ENCODE assay signal across 1 cellular context in genomic region chr12:123601602-123602489, GRCh38.
TF ChIP-seq lines count a peak whose summit lies in the region.

Gene DDX55, plus strand, starts transcription at chr12:123602099. Its CDS starts 50 bp downstream, at chr12:123602149.

TF ChIP-seq in HepG2, 621 proteins besides CTCF, POLR2A, EP300 and RAD21 (continued from another document and continues in another):
- TF ChIP-seq SATB2 (CRISPR knock-in tag; IDR thresholded peaks at IDR 0.05) (0 out of 2 replicates have a peak, but pooled peaks have one; percentile 30), KLF9 (CRISPR knock-in tag; IDR thresholded peaks at IDR 0.05; ENCODE audit: low read depth) (peak; percentile 82; the same call in 1 of the 2 replicates), HNRNPLL (IDR thresholded peaks at IDR 0.05; ENCODE audit: low read depth, low read length, poor library complexity, severe bottlenecking) (peak; percentile 71), ZNF337 (CRISPR knock-in tag; IDR thresholded peaks at IDR 0.05; ENCODE audit: borderline replicate concordance, low read depth) (peak; percentile 67), SSRP1 (CRISPR knock-in tag; IDR thresholded peaks at IDR 0.05) (peak; percentile 36; the same call in 1 of the 2 replicates), MTF2 (CRISPR knock-in tag; IDR thresholded peaks at IDR 0.05; ENCODE audit: borderline replicate concordance) (peak; percentile 92; the same call in 1 of the 2 replicates), HNF1A (IDR thresholded peaks at IDR 0.05; ENCODE audit: low read depth) (no peak), HNF1A (CRISPR knock-in tag; IDR thresholded peaks at IDR 0.05; ENCODE audit: borderline replicate concordance) (peak; percentile 76; the same call in 1 of the 2 replicates), NFIB (CRISPR knock-in tag; IDR thresholded peaks at IDR 0.05; ENCODE audit: borderline replicate concordance) (0 out of 2 replicates have a peak, but pooled peaks have one; percentile 52), SMARCE1 (IDR thresholded peaks at IDR 0.05; ENCODE audit: borderline replicate concordance) (no peak), DMTF1 (CRISPR knock-in tag; IDR thresholded peaks at IDR 0.05) (no peak), EED (CRISPR knock-in tag; IDR thresholded peaks at IDR 0.05) (peak; percentile 61; the same call in 1 of the 2 replicates), LBX2 (CRISPR knock-in tag; IDR thresholded peaks at IDR 0.05; ENCODE audit: borderline replicate concordance) (no peak), EHMT2 (IDR thresholded peaks at IDR 0.05; ENCODE audit: borderline replicate concordance, low read depth, low read length) (no peak), YEATS4 (CRISPR knock-in tag; IDR thresholded peaks at IDR 0.05; ENCODE audit: borderline replicate concordance) (peak; percentile 99), ZNF329 (CRISPR knock-in tag; IDR thresholded peaks at IDR 0.05; ENCODE audit: low read depth) (peak; percentile 87), ZSCAN31 (CRISPR knock-in tag; IDR thresholded peaks at IDR 0.05; ENCODE audit: low read depth) (no peak; the same call in none of the 2 replicates), NR2F6 (IDR thresholded peaks at IDR 0.05) (no peak), NR2F6 (CRISPR knock-in tag; IDR thresholded peaks at IDR 0.05) (peak; percentile 62; the same call in 1 of the 2 replicates), ZBTB8A (CRISPR knock-in tag; IDR thresholded peaks at IDR 0.05; ENCODE audit: borderline replicate concordance, low read depth) (peak; percentile 94), SALL2 (CRISPR knock-in tag; IDR thresholded peaks at IDR 0.05) (peak; percentile 98), PAWR (CRISPR knock-in tag; IDR thresholded peaks at IDR 0.05; ENCODE audit: borderline replicate concordance) (0 out of 2 replicates have a peak, but pooled peaks have one; percentile 79), NR2F1 (CRISPR knock-in tag; IDR thresholded peaks at IDR 0.05) (no peak), ZBTB3 (CRISPR knock-in tag; IDR thresholded peaks at IDR 0.05; ENCODE audit: borderline replicate concordance, low read depth) (peak; percentile 88), TMF1 (CRISPR knock-in tag; IDR thresholded peaks at IDR 0.05; ENCODE audit: low read depth) (peak; percentile 95; the same call in 1 of the 2 replicates), ZNF143 (CRISPR knock-in tag; IDR thresholded peaks at IDR 0.05) (peak; percentile 77), RFXAP (CRISPR knock-in tag; IDR thresholded peaks at IDR 0.05; ENCODE audit: borderline replicate concordance) (peak; percentile 93), ZNF75D (CRISPR knock-in tag; IDR thresholded peaks at IDR 0.05; ENCODE audit: borderline replicate concordance) (no peak), SKI (IDR thresholded peaks at IDR 0.05; ENCODE audit: partially characterized antibody) (peak; percentile 24), ZNF333 (CRISPR knock-in tag; IDR thresholded peaks at IDR 0.05; ENCODE audit: borderline replicate concordance) (peak; percentile 84), TFAP4 (IDR thresholded peaks at IDR 0.05; ENCODE audit: borderline replicate concordance, low read depth) (peak; percentile 20; the same call in 1 of the 2 replicates), ZNF614 (CRISPR knock-in tag; IDR thresholded peaks at IDR 0.05; ENCODE audit: borderline replicate concordance) (peak; percentile 94; the same call in 1 of the 2 replicates), BRD4 (CRISPR knock-in tag; IDR thresholded peaks at IDR 0.05) (peak; percentile 97)
- TF ChIP-seq, protein P1, sequence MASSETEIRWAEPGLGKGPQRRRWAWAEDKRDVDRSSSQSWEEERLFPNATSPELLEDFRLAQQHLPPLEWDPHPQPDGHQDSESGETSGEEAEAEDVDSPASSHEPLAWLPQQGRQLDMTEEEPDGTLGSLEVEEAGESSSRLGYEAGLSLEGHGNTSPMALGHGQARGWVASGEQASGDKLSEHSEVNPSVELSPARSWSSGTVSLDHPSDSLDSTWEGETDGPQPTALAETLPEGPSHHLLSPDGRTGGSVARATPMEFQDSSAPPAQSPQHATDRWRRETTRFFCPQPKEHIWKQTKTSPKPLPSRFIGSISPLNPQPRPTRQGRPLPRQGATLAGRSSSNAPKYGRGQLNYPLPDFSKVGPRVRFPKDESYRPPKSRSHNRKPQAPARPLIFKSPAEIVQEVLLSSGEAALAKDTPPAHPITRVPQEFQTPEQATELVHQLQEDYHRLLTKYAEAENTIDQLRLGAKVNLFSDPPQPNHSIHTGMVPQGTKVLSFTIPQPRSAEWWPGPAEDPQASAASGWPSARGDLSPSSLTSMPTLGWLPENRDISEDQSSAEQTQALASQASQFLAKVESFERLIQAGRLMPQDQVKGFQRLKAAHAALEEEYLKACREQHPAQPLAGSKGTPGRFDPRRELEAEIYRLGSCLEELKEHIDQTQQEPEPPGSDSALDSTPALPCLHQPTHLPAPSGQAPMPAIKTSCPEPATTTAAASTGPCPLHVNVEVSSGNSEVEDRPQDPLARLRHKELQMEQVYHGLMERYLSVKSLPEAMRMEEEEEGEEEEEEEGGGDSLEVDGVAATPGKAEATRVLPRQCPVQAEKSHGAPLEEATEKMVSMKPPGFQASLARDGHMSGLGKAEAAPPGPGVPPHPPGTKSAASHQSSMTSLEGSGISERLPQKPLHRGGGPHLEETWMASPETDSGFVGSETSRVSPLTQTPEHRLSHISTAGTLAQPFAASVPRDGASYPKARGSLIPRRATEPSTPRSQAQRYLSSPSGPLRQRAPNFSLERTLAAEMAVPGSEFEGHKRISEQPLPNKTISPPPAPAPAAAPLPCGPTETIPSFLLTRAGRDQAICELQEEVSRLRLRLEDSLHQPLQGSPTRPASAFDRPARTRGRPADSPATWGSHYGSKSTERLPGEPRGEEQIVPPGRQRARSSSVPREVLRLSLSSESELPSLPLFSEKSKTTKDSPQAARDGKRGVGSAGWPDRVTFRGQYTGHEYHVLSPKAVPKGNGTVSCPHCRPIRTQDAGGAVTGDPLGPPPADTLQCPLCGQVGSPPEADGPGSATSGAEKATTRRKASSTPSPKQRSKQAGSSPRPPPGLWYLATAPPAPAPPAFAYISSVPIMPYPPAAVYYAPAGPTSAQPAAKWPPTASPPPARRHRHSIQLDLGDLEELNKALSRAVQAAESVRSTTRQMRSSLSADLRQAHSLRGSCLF (CRISPR knock-in tag; IDR thresholded peaks at IDR 0.05; ENCODE audit: borderline replicate concordance) = peak; percentile 66; the same call in 1 of the 2 replicates
- TF ChIP-seq, protein P2, sequence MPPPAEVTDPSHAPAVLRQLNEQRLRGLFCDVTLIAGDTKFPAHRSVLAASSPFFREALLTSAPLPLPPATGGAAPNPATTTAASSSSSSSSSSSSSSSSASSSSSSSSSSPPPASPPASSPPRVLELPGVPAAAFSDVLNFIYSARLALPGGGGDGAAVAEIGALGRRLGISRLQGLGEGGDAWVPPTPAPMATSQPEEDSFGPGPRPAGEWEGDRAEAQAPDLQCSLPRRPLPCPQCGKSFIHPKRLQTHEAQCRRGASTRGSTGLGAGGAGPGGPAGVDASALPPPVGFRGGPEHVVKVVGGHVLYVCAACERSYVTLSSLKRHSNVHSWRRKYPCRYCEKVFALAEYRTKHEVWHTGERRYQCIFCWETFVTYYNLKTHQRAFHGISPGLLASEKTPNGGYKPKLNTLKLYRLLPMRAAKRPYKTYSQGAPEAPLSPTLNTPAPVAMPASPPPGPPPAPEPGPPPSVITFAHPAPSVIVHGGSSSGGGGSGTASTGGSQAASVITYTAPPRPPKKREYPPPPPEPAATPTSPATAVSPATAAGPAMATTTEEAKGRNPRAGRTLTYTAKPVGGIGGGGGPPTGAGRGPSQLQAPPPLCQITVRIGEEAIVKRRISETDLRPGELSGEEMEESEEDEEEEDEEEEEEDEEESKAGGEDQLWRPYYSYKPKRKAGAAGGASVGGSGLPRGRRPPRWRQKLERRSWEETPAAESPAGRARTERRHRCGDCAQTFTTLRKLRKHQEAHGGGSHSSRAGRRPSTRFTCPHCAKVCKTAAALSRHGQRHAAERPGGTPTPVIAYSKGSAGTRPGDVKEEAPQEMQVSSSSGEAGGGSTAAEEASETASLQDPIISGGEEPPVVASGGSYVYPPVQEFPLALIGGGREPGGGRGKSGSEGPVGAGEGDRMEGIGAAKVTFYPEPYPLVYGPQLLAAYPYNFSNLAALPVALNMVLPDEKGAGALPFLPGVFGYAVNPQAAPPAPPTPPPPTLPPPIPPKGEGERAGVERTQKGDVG (CRISPR knock-in tag; IDR thresholded peaks at IDR 0.05; ENCODE audit: borderline replicate concordance) = peak; percentile 48; the same call in 1 of the 2 replicates
- TF ChIP-seq, protein P3, sequence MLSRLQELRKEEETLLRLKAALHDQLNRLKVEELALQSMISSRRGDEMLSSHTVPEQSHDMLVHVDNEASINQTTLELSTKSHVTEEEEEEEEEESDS (CRISPR knock-in tag; IDR thresholded peaks at IDR 0.05; ENCODE audit: borderline replicate concordance) = peak; percentile 47; the same call in 1 of the 2 replicates
- TF ChIP-seq, protein P4, sequence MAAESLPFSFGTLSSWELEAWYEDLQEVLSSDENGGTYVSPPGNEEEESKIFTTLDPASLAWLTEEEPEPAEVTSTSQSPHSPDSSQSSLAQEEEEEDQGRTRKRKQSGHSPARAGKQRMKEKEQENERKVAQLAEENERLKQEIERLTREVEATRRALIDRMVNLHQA (CRISPR knock-in tag; IDR thresholded peaks at IDR 0.05) = no peak
- TF ChIP-seq, protein P5, sequence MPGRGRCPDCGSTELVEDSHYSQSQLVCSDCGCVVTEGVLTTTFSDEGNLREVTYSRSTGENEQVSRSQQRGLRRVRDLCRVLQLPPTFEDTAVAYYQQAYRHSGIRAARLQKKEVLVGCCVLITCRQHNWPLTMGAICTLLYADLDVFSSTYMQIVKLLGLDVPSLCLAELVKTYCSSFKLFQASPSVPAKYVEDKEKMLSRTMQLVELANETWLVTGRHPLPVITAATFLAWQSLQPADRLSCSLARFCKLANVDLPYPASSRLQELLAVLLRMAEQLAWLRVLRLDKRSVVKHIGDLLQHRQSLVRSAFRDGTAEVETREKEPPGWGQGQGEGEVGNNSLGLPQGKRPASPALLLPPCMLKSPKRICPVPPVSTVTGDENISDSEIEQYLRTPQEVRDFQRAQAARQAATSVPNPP (CRISPR knock-in tag; IDR thresholded peaks at IDR 0.05) = peak; percentile 45; the same call in 1 of the 2 replicates
- TF ChIP-seq, protein P6, sequence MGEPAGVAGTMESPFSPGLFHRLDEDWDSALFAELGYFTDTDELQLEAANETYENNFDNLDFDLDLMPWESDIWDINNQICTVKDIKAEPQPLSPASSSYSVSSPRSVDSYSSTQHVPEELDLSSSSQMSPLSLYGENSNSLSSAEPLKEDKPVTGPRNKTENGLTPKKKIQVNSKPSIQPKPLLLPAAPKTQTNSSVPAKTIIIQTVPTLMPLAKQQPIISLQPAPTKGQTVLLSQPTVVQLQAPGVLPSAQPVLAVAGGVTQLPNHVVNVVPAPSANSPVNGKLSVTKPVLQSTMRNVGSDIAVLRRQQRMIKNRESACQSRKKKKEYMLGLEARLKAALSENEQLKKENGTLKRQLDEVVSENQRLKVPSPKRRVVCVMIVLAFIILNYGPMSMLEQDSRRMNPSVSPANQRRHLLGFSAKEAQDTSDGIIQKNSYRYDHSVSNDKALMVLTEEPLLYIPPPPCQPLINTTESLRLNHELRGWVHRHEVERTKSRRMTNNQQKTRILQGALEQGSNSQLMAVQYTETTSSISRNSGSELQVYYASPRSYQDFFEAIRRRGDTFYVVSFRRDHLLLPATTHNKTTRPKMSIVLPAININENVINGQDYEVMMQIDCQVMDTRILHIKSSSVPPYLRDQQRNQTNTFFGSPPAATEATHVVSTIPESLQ (CRISPR knock-in tag; conservative IDR thresholded peaks at IDR 0.05) = no peak
